15 cellular contexts compared by ENCODE assay signal in genomic region chr3:24137354-24137753, GRCh38.
"Had no signal": no experiment of that assay in that cellular context is flagged by ENCODE, and none has a peak within 500 bp of the region (broad histone marks: within the 10 kb centered on the region; RNA-seq: fewer than 3 reads in every experiment).

No MANE protein-coding gene starts in this region.

- DNase-seq: activated B cell treated with CpG ODN at 0.5 μM for 24 hours; activated CD4-positive, alpha-beta T cell treated with anti-CD3 and anti-CD28 coated beads for 48 hours; activated CD8-positive, alpha-beta T cell treated with anti-CD3 and anti-CD28 coated beads for 36 hours; activated effector memory CD4-positive, alpha-beta T cell treated with Interleukin-2 at 50 U/mL for 16 hours; activated naive CD4-positive, alpha-beta T cell treated with anti-CD3 and anti-CD28 coated beads, Interleukin-2, amount 50 U/mL, for 16 hours; activated T-cell treated with anti-CD3 and anti-CD28 coated beads, Interleukin-2, amount 50 U/mL, for 4 hours; dorsolateral prefrontal cortex; endodermal cell; hippocampal formation; left ventricle myocardium superior; nucleus accumbens; right cardiac atrium; T-helper 2 cell had no signal

- H3K36me3 ChIP-seq: cardiac muscle cell had no signal

- H3K9me3 ChIP-seq: thoracic aorta had no signal

- H3K27me3 ChIP-seq: cardiac muscle cell, dorsolateral prefrontal cortex had no signal

- H3K4me3 ChIP-seq: cardiac muscle cell, dorsolateral prefrontal cortex, thoracic aorta had no signal

- H3K27ac ChIP-seq: cardiac muscle cell, dorsolateral prefrontal cortex had no signal

- ATAC-seq: activated CD8-positive, alpha-beta T cell treated with anti-CD3 and anti-CD28 coated beads for 36 hours; activated T-cell treated with anti-CD3 and anti-CD28 coated beads, Interleukin-2, amount 50 U/mL, for 4 hours; right cardiac atrium had no signal
